Comparison of ENCODE assay signal across 8 cellular contexts in genomic region chr6:139124887-139125672, GRCh38. TPM values are rescaled to one million over a fixed set of nuclear protein-coding genes. Genes with fewer than 3 reads are reported as not detected.
DNase-seq lines count a peak whose midpoint lies in the region; ATAC-seq and TF ChIP-seq lines count a peak whose summit lies in the region.

No MANE protein-coding gene starts in this region.

- peak overlapping the region in 3 of 5 donors; percentile 19 to 50 (median 29) for H3K27ac ChIP-seq in adrenal gland

- peaks cover 11% of the 10 kb centered on the region in 2 donors for H3K4me1 ChIP-seq in adrenal gland (replicated peaks in 1 of 2)

- TF ChIP-seq CTCF in adrenal gland (IDR thresholded peaks at IDR 0.05): peak in 4 of 6 experiments; percentile 36 to 52 (median 47)

- H3K9me3 ChIP-seq in adrenal gland (replicated peaks in 1 of 3): no peaks in the 10 kb centered on the region

- peak; percentile 58 for DNase-seq in GM03348 (ENCODE audit: low spot score)
- peak; percentile 34 to 94 (median 63) for DNase-seq in T-helper 1 cell
- DNase-seq in adrenal gland: peak; percentile 55 to 89 (median 77)
- peak; percentile 16 for DNase-seq in kidney glomerular epithelial cell (lab: John Stamatoyannopoulos, UW)
- peak; percentile 45 for DNase-seq in stimulated activated CD8-positive, alpha-beta memory T cell treated with anti-CD3 and anti-CD28 coated beads, Interleukin-12 subunit alpha, Interleukin-12 subunit beta, amount 100 ng/mL, for 24 hours (ENCODE audit: extremely low read depth)
- no peak for DNase-seq in NCI-H2196 treated with DMSO at 0.1 percent for 48 hours (lab: John Stamatoyannopoulos, UW; ENCODE audit: unreplicated experiment)

- no peak for TF ChIP-seq POLR2A in adrenal gland (IDR thresholded peaks at IDR 0.05)

- H3K4me3 ChIP-seq in adrenal gland: no peak overlapping the region

- ATAC-seq in GM21723 (IDR thresholded peaks at IDR 0.05; ENCODE audit: unreplicated experiment): peak; percentile 100

- no peaks in the 10 kb centered on the region for H3K27me3 ChIP-seq in adrenal gland

- TF ChIP-seq EP300 in Ishikawa (IDR thresholded peaks at IDR 0.05; ENCODE audit: borderline replicate concordance): no peak

- 32 to 42% (median 38%) methylated on average over 8 of the region's 8 CpGs for WGBS in adrenal gland, 4 donors

- intact Hi-C loops in adrenal gland (cut with DNase I): loop anchor here in 1 of 2 donors (5.0 kb wide), 1 partner anchor 237 kb away; no protein-coding TSS in a partner anchor

- no peaks in the 10 kb centered on the region for H3K36me3 ChIP-seq in adrenal gland (replicated peaks in 1 of 2)

- peak; percentile 66 for TF ChIP-seq RAD21 in Ishikawa (IDR thresholded peaks at IDR 0.05; ENCODE audit: low read depth)

TF ChIP-seq in Ishikawa, 13 proteins besides CTCF, POLR2A, EP300 and RAD21:
- TF ChIP-seq TEAD4 (IDR thresholded peaks at IDR 0.05): no peak
- TF ChIP-seq CREB1 (IDR thresholded peaks at IDR 0.05; ENCODE audit: low read depth): no peak
- TF ChIP-seq REST (IDR thresholded peaks at IDR 0.05; ENCODE audit: low read depth): no peak
- no peak for TF ChIP-seq MAX (IDR thresholded peaks at IDR 0.05)
- TF ChIP-seq TCF12 (IDR thresholded peaks at IDR 0.05; ENCODE audit: low read depth): no peak
- TF ChIP-seq FOXM1 (IDR thresholded peaks at IDR 0.05; ENCODE audit: borderline replicate concordance, low read depth): no peak
- no peak for TF ChIP-seq USF1 (IDR thresholded peaks at IDR 0.05)

RNA-seq across cellular contexts. Expression of gene HECA, which starts 9.8 kb away (rescaled TPM):
- total RNA-seq in adrenal gland: 10 to 100 TPM; 13.6 to 30.0 (median 24.7) TPM
- polyA plus RNA-seq in adrenal gland: 10 to 100 TPM in 1 of 3 donors, 1 to 10 TPM in 2; 6.5 to 10.0 (median 7.5) TPM
